In the genomic region with DNA sequence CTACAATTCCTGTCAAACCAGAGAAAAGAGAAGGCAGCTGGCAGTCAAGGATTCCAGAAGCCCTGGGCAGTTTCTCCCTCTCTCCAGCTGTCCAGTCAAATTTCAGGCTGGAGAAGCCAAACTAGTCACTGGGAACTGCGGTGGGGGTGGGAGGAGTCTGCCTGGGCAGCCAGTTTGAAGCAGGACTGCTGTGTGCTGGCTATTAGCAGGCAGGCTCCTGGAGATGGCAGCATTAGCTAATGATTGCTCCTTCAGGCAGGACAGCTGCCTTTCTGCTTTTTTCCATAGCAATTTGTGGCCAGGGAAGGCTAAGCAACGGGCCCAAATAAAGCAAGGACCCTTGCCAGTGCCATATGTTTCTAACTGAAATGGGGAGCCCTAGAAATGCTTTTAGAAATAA, we compare ENCODE assay signal across 11 cellular contexts. TPM values are rescaled to one million over a fixed set of nuclear protein-coding genes. Genes with fewer than 3 reads are reported as not detected.
DNase-seq lines count a peak whose midpoint lies in the region; TF ChIP-seq lines count a peak whose summit lies in the region.
"Had no signal": no experiment of that assay in that cellular context is flagged by ENCODE, and none has a peak within 500 bp of the region (broad histone marks: within the 10 kb centered on the region; RNA-seq: fewer than 3 reads in every experiment).

No MANE protein-coding gene starts in this region.

- TF ChIP-seq CTCF in Caco-2 (IDR thresholded peaks at IDR 0.05; ENCODE audit: insufficient read depth in 1 of 2, low read depth in 1 of 2, low read length in 1 of 2, severe bottlenecking in 1 of 2, unreplicated experiment in 1 of 2): peak in 1 of 2 experiments; percentile 29
- TF ChIP-seq CTCF in epithelial cell of proximal tubule (conservative IDR thresholded peaks at IDR 0.05; ENCODE audit: low read depth, low read length): peak; percentile 53
- peak; percentile 58 for TF ChIP-seq CTCF in neural cell (IDR thresholded peaks at IDR 0.05; ENCODE audit: poor library complexity, severe bottlenecking)

- H3F3A ChIP-seq in neural cell (ENCODE audit: insufficient read depth, low read length, poor library complexity, severe bottlenecking): no peaks in the 10 kb centered on the region

- H3K4me3 ChIP-seq in Caco-2 (ENCODE audit: low read depth, low read length) (no peak overlapping the region), epithelial cell of proximal tubule (ENCODE audit: low read depth, low read length) (no peak overlapping the region), neural cell (ENCODE audit: low read length) (no peak overlapping the region)

- TF ChIP-seq RAD21 in neural cell (conservative IDR thresholded peaks at IDR 0.05): peak; percentile 68

- POLR2A ChIA-PET in Caco-2 (lab: Charles Lee): no interaction called here

- no peaks in the 10 kb centered on the region for H3K9me2 ChIP-seq in neural cell (ENCODE audit: insufficient read depth, low read length)

- intact Hi-C loops in Caco-2 (cut with micrococcal nuclease; ENCODE audit: unreplicated experiment): loop anchor here (5.0 kb wide), 1 partner anchor 801 kb away; no protein-coding TSS in a partner anchor

- H2AFZ ChIP-seq in neural cell (ENCODE audit: low read depth, low read length): no peak overlapping the region

- no peak for TF ChIP-seq EP300 in neural cell (conservative IDR thresholded peaks at IDR 0.05; ENCODE audit: poor library complexity, severe bottlenecking)

- no peaks in the 10 kb centered on the region for H3K4me1 ChIP-seq in Caco-2

- H3K9me3 ChIP-seq in Caco-2 (no peaks in the 10 kb centered on the region), neural cell (ENCODE audit: low read length) (no peaks in the 10 kb centered on the region)

- no peaks in the 10 kb centered on the region for H3K27me3 Mint-ChIP-seq in Caco-2 (ENCODE audit: insufficient read depth, unreplicated experiment)

- TF ChIP-seq POLR2A in erythroblast (IDR thresholded peaks at IDR 0.05; ENCODE audit: low read length): no peak

- no peak overlapping the region for H3K27ac ChIP-seq in neural cell (ENCODE audit: low read length)

- CTCF ChIA-PET in Caco-2 (lab: Charles Lee): no interaction called here

- H3K27ac Mint-ChIP-seq in Caco-2 (ENCODE audit: unreplicated experiment): no peak overlapping the region

- no peaks in the 10 kb centered on the region for H3K79me2 ChIP-seq in neural cell (replicated peaks; ENCODE audit: insufficient read depth, low read length)

- H3K36me3 ChIP-seq in Caco-2 (ENCODE audit: control insufficient read depth, insufficient read depth, low read length): no peaks in the 10 kb centered on the region
- H3K36me3 ChIP-seq in neural cell (ENCODE audit: insufficient read depth, low read length): no peaks in the 10 kb centered on the region

- H4K20me1 ChIP-seq in neural cell (ENCODE audit: insufficient read depth): no peaks in the 10 kb centered on the region

- peak; percentile 34 to 42 for DNase-seq in Caco-2
- peak; percentile 7 for DNase-seq in NCI-H460 (ENCODE audit: extremely low read depth, low read depth)
- no peak for DNase-seq in epithelial cell of proximal tubule (ENCODE audit: low read depth)
- no peak for DNase-seq in stimulated activated CD4-positive, alpha-beta T cell treated with anti-CD3 and anti-CD28 coated beads, Interleukin-1b, Interleukin-23, amount 100 ng/mL, for 48 hours
- no peak for DNase-seq in NK-92 treated with Interleukin-12 subunit alpha and Interleukin-12 subunit beta, amount 100 ng/mL, for 24 hours (lab: John Stamatoyannopoulos, UW)
- no peak for DNase-seq in erythroblast (lab: John Stamatoyannopoulos, UW)
- no peak for DNase-seq in cerebellar nuclear complex (lab: John Stamatoyannopoulos, UW)
- DNase-seq: activated naive CD4-positive, alpha-beta T cell treated with anti-CD3 and anti-CD28 coated beads, Interleukin-2, amount 50 U/mL, for 16 hours; GDM1; IMR-90 had no signal

- H3K9me3 Mint-ChIP-seq in Caco-2 (ENCODE audit: unreplicated experiment): no peaks in the 10 kb centered on the region

- no peaks in the 10 kb centered on the region for H3K27me3 ChIP-seq in Caco-2 (replicated peaks; ENCODE audit: control insufficient read depth, insufficient read depth, low read length)
- no peaks in the 10 kb centered on the region for H3K27me3 ChIP-seq in neural cell (ENCODE audit: insufficient read depth, low read depth, low read length)

- no TSS peak for BruUV-seq in Caco-2 (replicated peaks; lab: Mats Ljungman, UMichigan)

- H3K36me3 Mint-ChIP-seq in Caco-2 (ENCODE audit: insufficient read depth, unreplicated experiment): no peaks in the 10 kb centered on the region

- no peak overlapping the region for H3K4me3 Mint-ChIP-seq in Caco-2 (ENCODE audit: unreplicated experiment)

- H3K9ac ChIP-seq in neural cell (ENCODE audit: low read length): no peak overlapping the region

- H3K4me1 Mint-ChIP-seq in Caco-2 (ENCODE audit: low read depth, unreplicated experiment): no peaks in the 10 kb centered on the region

- no peak overlapping the region for H3K4me2 ChIP-seq in neural cell (ENCODE audit: low read length)

TF ChIP-seq in neural cell, 6 proteins besides CTCF, POLR2A, EP300 and RAD21:
- TF ChIP-seq EZH2 (IDR thresholded peaks at IDR 0.05; ENCODE audit: borderline replicate concordance, insufficient read depth, low read length, poor library complexity, severe bottlenecking) (no peak), SMC3 (conservative IDR thresholded peaks at IDR 0.05; ENCODE audit: poor library complexity) (peak; percentile 56)
- TF ChIP-seq, protein P1, sequence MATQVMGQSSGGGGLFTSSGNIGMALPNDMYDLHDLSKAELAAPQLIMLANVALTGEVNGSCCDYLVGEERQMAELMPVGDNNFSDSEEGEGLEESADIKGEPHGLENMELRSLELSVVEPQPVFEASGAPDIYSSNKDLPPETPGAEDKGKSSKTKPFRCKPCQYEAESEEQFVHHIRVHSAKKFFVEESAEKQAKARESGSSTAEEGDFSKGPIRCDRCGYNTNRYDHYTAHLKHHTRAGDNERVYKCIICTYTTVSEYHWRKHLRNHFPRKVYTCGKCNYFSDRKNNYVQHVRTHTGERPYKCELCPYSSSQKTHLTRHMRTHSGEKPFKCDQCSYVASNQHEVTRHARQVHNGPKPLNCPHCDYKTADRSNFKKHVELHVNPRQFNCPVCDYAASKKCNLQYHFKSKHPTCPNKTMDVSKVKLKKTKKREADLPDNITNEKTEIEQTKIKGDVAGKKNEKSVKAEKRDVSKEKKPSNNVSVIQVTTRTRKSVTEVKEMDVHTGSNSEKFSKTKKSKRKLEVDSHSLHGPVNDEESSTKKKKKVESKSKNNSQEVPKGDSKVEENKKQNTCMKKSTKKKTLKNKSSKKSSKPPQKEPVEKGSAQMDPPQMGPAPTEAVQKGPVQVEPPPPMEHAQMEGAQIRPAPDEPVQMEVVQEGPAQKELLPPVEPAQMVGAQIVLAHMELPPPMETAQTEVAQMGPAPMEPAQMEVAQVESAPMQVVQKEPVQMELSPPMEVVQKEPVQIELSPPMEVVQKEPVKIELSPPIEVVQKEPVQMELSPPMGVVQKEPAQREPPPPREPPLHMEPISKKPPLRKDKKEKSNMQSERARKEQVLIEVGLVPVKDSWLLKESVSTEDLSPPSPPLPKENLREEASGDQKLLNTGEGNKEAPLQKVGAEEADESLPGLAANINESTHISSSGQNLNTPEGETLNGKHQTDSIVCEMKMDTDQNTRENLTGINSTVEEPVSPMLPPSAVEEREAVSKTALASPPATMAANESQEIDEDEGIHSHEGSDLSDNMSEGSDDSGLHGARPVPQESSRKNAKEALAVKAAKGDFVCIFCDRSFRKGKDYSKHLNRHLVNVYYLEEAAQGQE (IDR thresholded peaks at IDR 0.05; ENCODE audit: borderline replicate concordance): no peak

RNA-seq across cellular contexts. Expression of a gene that starts 44.7 kb away (rescaled TPM):
- total RNA-seq in Caco-2 (2022) (7.1 and 8.5 TPM in 2 replicates), epithelial cell of proximal tubule (2.5 and 4.2 TPM in 2 replicates)
- 50.3 and 55.3 TPM in 2 replicates for total RNA-seq in NCI-H460 (2014; rRNA removed; shearing (Covaris generic))
- 18.9 and 29.0 TPM in 2 replicates for polyA plus RNA-seq in NCI-H460 (2014; cell fraction: nucleus; rRNA removed)
- 235 and 242 TPM in 2 replicates for polyA plus RNA-seq in neural cell
- 153 and 185 TPM in 2 replicates for polyA minus RNA-seq in neural cell
- polyA plus RNA-seq: IMR-90 had no signal

Comparison
In these comparisons a context has a peak if more than half of its experiments do, and no peak if none do; other contexts are left out.
1. DNase-seq: peak in Caco-2 (2 of 2) and NCI-H460 (single experiment); none in epithelial cell of proximal tubule (single experiment), stimulated activated CD4-positive, alpha-beta T cell treated with anti-CD3 and anti-CD28 coated beads, Interleukin-1b, Interleukin-23, amount 100 ng/mL, for 48 hours (single experiment), NK-92 treated with Interleukin-12 subunit alpha and Interleukin-12 subunit beta, amount 100 ng/mL, for 24 hours (single experiment), erythroblast (0 of 2) and cerebellar nuclear complex (0 of 2).